Comparison of ENCODE assay signal across 1 cellular context in genomic region chr10:112811741-112812551, GRCh38.
TF ChIP-seq lines count a peak whose summit lies in the region.

No MANE protein-coding gene starts in this region.

TF ChIP-seq in H1, 55 proteins besides CTCF, POLR2A, EP300 and RAD21 (continued from another document):
- TF ChIP-seq CHD7 (IDR thresholded peaks at IDR 0.05; ENCODE audit: insufficient replicate concordance, low read length) (peak; percentile 68), CBX5 (IDR thresholded peaks at IDR 0.05; ENCODE audit: low read depth, low read length) (no peak), ASH2L (IDR thresholded peaks at IDR 0.05; ENCODE audit: low read length) (peak; percentile 40), TEAD4 (IDR thresholded peaks at IDR 0.05; ENCODE audit: low read depth, low read length) (0 out of 2 replicates have a peak, but pooled peaks have one; percentile 29), MAX (IDR thresholded peaks at IDR 0.05) (0 out of 2 replicates have a peak, but pooled peaks have one; percentile 14), NANOG (IDR thresholded peaks at IDR 0.05; ENCODE audit: insufficient read depth, low read depth, low read length, poor library complexity, severe bottlenecking) (peak; percentile 51)
